Comparison of ENCODE assay signal across 8 cellular contexts in the genomic region with DNA sequence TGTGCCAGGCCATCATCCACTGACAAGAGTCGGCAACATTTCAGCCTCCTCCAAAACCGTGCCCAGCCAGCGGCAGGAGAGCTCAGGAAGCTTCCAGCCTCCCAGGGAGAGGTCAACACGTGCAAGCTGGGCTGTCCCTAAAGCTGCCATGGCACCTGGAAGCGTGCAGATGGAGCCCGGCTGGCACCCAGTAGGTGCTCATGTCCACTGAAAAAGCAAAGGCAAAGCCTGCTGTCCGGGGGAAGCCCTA. TPM values are rescaled to one million over a fixed set of nuclear protein-coding genes. Genes with fewer than 3 reads are reported as not detected.
DNase-seq lines count a peak whose midpoint lies in the region; ATAC-seq and TF ChIP-seq lines count a peak whose summit lies in the region.

No MANE protein-coding gene starts in this region.

- TSS peak; percentile 36 for BruUV-seq in MCF 10A (replicated peaks; lab: Mats Ljungman, UMichigan)

- DNase-seq in activated naive CD4-positive, alpha-beta T cell treated with anti-CD3 and anti-CD28 coated beads, Interleukin-2, amount 10 ng/mL, durations not matched to agents 7 days and 5 days: no peak
- DNase-seq in activated naive CD4-positive, alpha-beta T cell (lab: John Stamatoyannopoulos, UW): no peak
- no peak for DNase-seq in MCF 10A (ENCODE audit: unreplicated experiment)
- DNase-seq in lower lobe of right lung: no peak
- DNase-seq in upper lobe of right lung: no peak
- no peak for DNase-seq in stimulated activated naive CD4-positive, alpha-beta T cell (lab: John Stamatoyannopoulos, UW)

- peaks cover 22% of the 10 kb centered on the region for H3K4me1 Mint-ChIP-seq in activated naive CD4-positive, alpha-beta T cell treated with anti-CD3 and anti-CD28 coated beads, Interleukin-2, amount 10 ng/mL, durations not matched to agents 7 days and 5 days
- peaks cover 49% of the 10 kb centered on the region for H3K4me1 Mint-ChIP-seq in MCF 10A (ENCODE audit: insufficient read depth, unreplicated experiment)

- H3K9me3 ChIP-seq in lower lobe of right lung (no peaks in the 10 kb centered on the region), upper lobe of right lung (no peaks in the 10 kb centered on the region)

- peaks cover 66% of the 10 kb centered on the region for H3K27me3 Mint-ChIP-seq in activated naive CD4-positive, alpha-beta T cell treated with anti-CD3 and anti-CD28 coated beads, Interleukin-2, amount 10 ng/mL, durations not matched to agents 7 days and 5 days
- no peaks in the 10 kb centered on the region for H3K27me3 Mint-ChIP-seq in MCF 10A (ENCODE audit: insufficient read depth, unreplicated experiment)

- CTCF ChIA-PET in activated naive CD4-positive, alpha-beta T cell treated with anti-CD3 and anti-CD28 coated beads, Interleukin-2, amount 10 ng/mL, durations not matched to agents 7 days and 5 days (lab: Charles Lee): interaction anchor here (1.7 kb wide), 1 partner anchor 53 kb away, joined by 6 read pairs; no protein-coding TSS in a partner anchor
- CTCF ChIA-PET in MCF 10A (lab: Yijun Ruan, JAX): interaction anchor here (0.6 to 2.4 kb wide), 5 partner anchors 9 to 87 kb away, joined by 3 to 13 read pairs (median 9); no protein-coding TSS in a partner anchor

- TF ChIP-seq CTCF in MCF 10A (IDR thresholded peaks at IDR 0.05; ENCODE audit: unreplicated experiment) (no peak), lower lobe of right lung (IDR thresholded peaks at IDR 0.05) (no peak), upper lobe of right lung (IDR thresholded peaks at IDR 0.05) (no peak)

- intact Hi-C loops in MCF 10A (cut with micrococcal nuclease) (loop anchor here (5.0 kb wide), 1 partner anchor 69 kb away; no protein-coding TSS in a partner anchor), lower lobe of right lung (cut with DNase I) (no loop called here), upper lobe of right lung (cut with DNase I) (no loop called here)

- H3K36me3 ChIP-seq in lower lobe of right lung: peaks cover 5% of the 10 kb centered on the region
- no peaks in the 10 kb centered on the region for H3K36me3 ChIP-seq in upper lobe of right lung

- H3K27me3 ChIP-seq in lower lobe of right lung (ENCODE audit: low read depth) (no peaks in the 10 kb centered on the region), upper lobe of right lung (no peaks in the 10 kb centered on the region)

- ATAC-seq in lower lobe of right lung (no peak), upper lobe of right lung (no peak), GM19035 (IDR thresholded peaks at IDR 0.05; ENCODE audit: unreplicated experiment) (no peak), HG03460 (IDR thresholded peaks at IDR 0.05; ENCODE audit: unreplicated experiment) (no peak)

- H3K4me3 ChIP-seq in lower lobe of right lung (peak overlapping the region; percentile 59), upper lobe of right lung (peak overlapping the region; percentile 60)

- H3K27ac Mint-ChIP-seq in activated naive CD4-positive, alpha-beta T cell treated with anti-CD3 and anti-CD28 coated beads, Interleukin-2, amount 10 ng/mL, durations not matched to agents 7 days and 5 days: no peak overlapping the region
- H3K27ac Mint-ChIP-seq in MCF 10A (ENCODE audit: low read depth, unreplicated experiment): no peak overlapping the region

- H3K4me1 ChIP-seq in lower lobe of right lung: peaks cover 56% of the 10 kb centered on the region
- H3K4me1 ChIP-seq in upper lobe of right lung: peaks cover 46% of the 10 kb centered on the region

- peak overlapping the region; percentile 74 for H3K27ac ChIP-seq in lower lobe of right lung
- H3K27ac ChIP-seq in upper lobe of right lung: peak overlapping the region; percentile 75

- POLR2A ChIA-PET in MCF 10A (lab: Yijun Ruan, JAX): interaction anchor here (0.6 to 7.4 kb wide), 21 partner anchors 8 to 666 kb away, joined by 3 to 88 read pairs (median 4); a partner anchor contains a TSS

- H3K9me3 Mint-ChIP-seq in activated naive CD4-positive, alpha-beta T cell treated with anti-CD3 and anti-CD28 coated beads, Interleukin-2, amount 10 ng/mL, durations not matched to agents 7 days and 5 days: no peaks in the 10 kb centered on the region
- H3K9me3 Mint-ChIP-seq in MCF 10A (ENCODE audit: unreplicated experiment): no peaks in the 10 kb centered on the region

- H3K4me3 Mint-ChIP-seq in activated naive CD4-positive, alpha-beta T cell treated with anti-CD3 and anti-CD28 coated beads, Interleukin-2, amount 10 ng/mL, durations not matched to agents 7 days and 5 days: peak overlapping the region; percentile 1
- H3K4me3 Mint-ChIP-seq in MCF 10A (ENCODE audit: unreplicated experiment): peak overlapping the region; percentile 76

- H3K36me3 Mint-ChIP-seq in activated naive CD4-positive, alpha-beta T cell treated with anti-CD3 and anti-CD28 coated beads, Interleukin-2, amount 10 ng/mL, durations not matched to agents 7 days and 5 days: no peaks in the 10 kb centered on the region
- H3K36me3 Mint-ChIP-seq in MCF 10A (ENCODE audit: insufficient read depth, unreplicated experiment): peaks cover 11% of the 10 kb centered on the region

RNA-seq across cellular contexts. Expression of a gene that starts 14.4 kb away (rescaled TPM):
- not detected in 2 replicates for total RNA-seq in MCF 10A (2022)
- total RNA-seq in lower lobe of right lung: 1.3 TPM
- 1.6 TPM for total RNA-seq in upper lobe of right lung
